8 cellular contexts compared by ENCODE assay signal in the genomic region with DNA sequence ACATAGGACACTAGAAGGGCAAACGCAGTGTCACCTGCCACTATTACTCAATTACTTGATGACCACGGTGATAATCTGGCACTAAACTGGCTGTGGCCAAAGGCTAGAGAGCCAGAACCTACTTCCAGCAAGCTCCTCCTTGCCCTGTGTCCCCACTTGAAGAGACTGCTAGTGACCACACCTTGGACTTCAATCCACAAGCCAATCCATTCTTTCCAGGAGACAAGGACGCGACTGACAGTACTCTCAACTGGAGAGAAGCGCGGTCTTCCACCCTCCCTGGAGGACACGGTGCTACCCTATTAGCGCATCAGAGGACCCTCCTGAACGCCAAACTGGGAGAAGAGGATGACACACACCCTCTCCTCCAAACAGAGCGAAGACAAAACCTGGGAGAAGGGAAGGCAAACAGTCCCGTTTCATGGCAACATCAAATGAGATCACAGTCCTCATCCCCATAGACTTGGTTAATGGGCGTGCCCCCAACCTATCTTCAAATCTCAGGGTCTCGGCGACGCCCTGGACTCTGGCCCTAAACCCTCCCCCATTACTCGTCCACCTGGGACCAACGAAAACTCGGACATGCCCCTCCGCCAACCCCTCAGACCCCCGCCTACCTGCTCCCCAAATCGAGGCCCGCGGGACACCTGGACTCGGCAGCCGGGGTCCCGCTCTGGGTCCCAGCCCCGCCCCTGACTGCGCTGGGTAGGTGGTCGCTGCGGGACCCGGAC. TPM values are rescaled to one million over a fixed set of nuclear protein-coding genes. Genes with fewer than 3 reads are reported as not detected.
DNase-seq lines count a peak whose midpoint lies in the region; ATAC-seq, FAIRE-seq and TF ChIP-seq lines count a peak whose summit lies in the region.

No MANE protein-coding gene starts in this region.

- DNase-seq in CD8-positive, alpha-beta memory T cell = peak in 1 of 5 donors; percentile 2
- DNase-seq in NCI-H1105 (lab: John Stamatoyannopoulos, UW) (peak; percentile 8), astrocyte of the cerebellum (ENCODE audit: low read depth) (peak; percentile 6), small intestine (peak; percentile 87)

- H3K27ac Mint-ChIP-seq in CD8-positive, alpha-beta memory T cell = peak overlapping the region; percentile 97 to 99 (median 99)

- H3K27ac ChIP-seq in CD8-positive, alpha-beta memory T cell (ENCODE audit: low read depth, low read length) = peak overlapping the region; percentile 99
- H3K27ac ChIP-seq in small intestine (ENCODE audit: low read depth in 1 of 2, low read length in 1 of 2) = peak overlapping the region; percentile 88 to 98

- in situ Hi-C loops in astrocyte of the cerebellum (cut with HindIII; ENCODE audit: low sequenced_read_pairs) = no loop called here

- peaks cover 0 to 4% of the 10 kb centered on the region in 2 donors for H3K27me3 Mint-ChIP-seq in CD8-positive, alpha-beta memory T cell

- POLR2A ChIA-PET in CD8-positive, alpha-beta memory T cell (lab: Charles Lee) = interaction anchor here (0.7 to 1.3 kb wide), 6 partner anchors 45 to 117 kb away, joined by 3 to 6 read pairs (median 4); partner anchors contain the start of gene COPS3

- H3K27me3 ChIP-seq in CD8-positive, alpha-beta memory T cell (ENCODE audit: insufficient read depth, low read length, poor library complexity, severe bottlenecking) = no peaks in the 10 kb centered on the region
- H3K27me3 ChIP-seq in small intestine (ENCODE audit: control insufficient read depth in 2 of 2, insufficient read depth in 2 of 2, low read length in 2 of 2) = no peaks in the 10 kb centered on the region

- H3K36me3 Mint-ChIP-seq in CD8-positive, alpha-beta memory T cell = peaks cover 0 to 28% (median 3%) of the 10 kb centered on the region in 3 donors

- peak; percentile 32 for ATAC-seq in GM21576 (IDR thresholded peaks at IDR 0.05; ENCODE audit: unreplicated experiment)
- no peak for ATAC-seq in GM18502 (IDR thresholded peaks at IDR 0.05; ENCODE audit: poor library complexity, unreplicated experiment)
- ATAC-seq in HG03571 (IDR thresholded peaks at IDR 0.05; ENCODE audit: unreplicated experiment) = no peak

- H3K4me3 ChIP-seq in CD8-positive, alpha-beta memory T cell (ENCODE audit: low read length) = peak overlapping the region; percentile 92
- H3K4me3 ChIP-seq in astrocyte of the cerebellum (ENCODE audit: low read depth, low read length) (peak overlapping the region; percentile 99), iPS-18c (ENCODE audit: insufficient read depth, low read depth, low read length) (peak overlapping the region; percentile 97), small intestine (ENCODE audit: low read depth in 1 of 2, low read length in 2 of 2) (peak overlapping the region; percentile 81 to 89)

- no peaks in the 10 kb centered on the region for H3K9me3 Mint-ChIP-seq in CD8-positive, alpha-beta memory T cell

- no peak for FAIRE-seq in small intestine (lab: Jason Lieb, UNC)

- TF ChIP-seq CTCF in astrocyte of the cerebellum (IDR thresholded peaks at IDR 0.05; ENCODE audit: low read depth, low read length, missing control alignments) = no peak

- H3K4me3 Mint-ChIP-seq in CD8-positive, alpha-beta memory T cell = peak overlapping the region; percentile 90 to 98 (median 96)

- peaks cover 20 to 40% (median 22%) of the 10 kb centered on the region in 3 donors for H3K4me1 Mint-ChIP-seq in CD8-positive, alpha-beta memory T cell

- CTCF ChIA-PET in CD8-positive, alpha-beta memory T cell (lab: Charles Lee) = interaction anchor here (1.0 to 2.0 kb wide), 2 partner anchors 43 to 44 kb away, joined by 3 to 4 read pairs; partner anchors contain the start of gene COPS3

- 1 to 3% (median 1%) methylated on average over 31 of the region's 31 CpGs for WGBS in small intestine, 3 donors

- H3K36me3 ChIP-seq in CD8-positive, alpha-beta memory T cell (ENCODE audit: insufficient read depth, low read length) = no peaks in the 10 kb centered on the region
- H3K36me3 ChIP-seq in small intestine (ENCODE audit: control insufficient read depth in 2 of 2, insufficient read depth in 2 of 2, low read length in 2 of 2) = peaks cover 0 to 1% of the 10 kb centered on the region in 2 donors

- H3K4me1 ChIP-seq in CD8-positive, alpha-beta memory T cell (ENCODE audit: insufficient read depth, low read length) = peaks cover 14% of the 10 kb centered on the region
- peaks cover 0 to 2% of the 10 kb centered on the region in 2 donors for H3K4me1 ChIP-seq in small intestine (ENCODE audit: control insufficient read depth in 2 of 2, insufficient read depth in 1 of 2, low read depth in 1 of 2, low read length in 1 of 2)

- no peaks in the 10 kb centered on the region for H3K9me3 ChIP-seq in CD8-positive, alpha-beta memory T cell (ENCODE audit: low read length)
- H3K9me3 ChIP-seq in iPS-18c (ENCODE audit: control insufficient read depth, insufficient read depth, low read length) (no peaks in the 10 kb centered on the region), small intestine (ENCODE audit: control insufficient read depth, low read depth) (no peaks in the 10 kb centered on the region)

RNA-seq across cellular contexts. Expression of gene FLCN, which starts 0.5 kb away (rescaled TPM):
- 10 to 100 TPM; 26.9 to 30.7 TPM for total RNA-seq in CD8-positive, alpha-beta memory T cell
- 3.8 TPM for polyA plus RNA-seq in CD8-positive, alpha-beta memory T cell
- 10 to 100 TPM; 17.5 to 38.4 (median 37.3) TPM for polyA plus RNA-seq in small intestine

RNA-seq across cellular contexts. Expression of gene PLD6, which starts 30.3 kb away (rescaled TPM):
- total RNA-seq in CD8-positive, alpha-beta memory T cell = 10 to 100 TPM; 26.5 to 28.4 TPM
- 6.9 TPM for polyA plus RNA-seq in CD8-positive, alpha-beta memory T cell
- polyA plus RNA-seq in small intestine = 1 to 10 TPM; 1.4 to 1.8 (median 1.5) TPM

RNA-seq across cellular contexts. Expression of gene COPS3, which starts 44.6 kb away (rescaled TPM):
- total RNA-seq in CD8-positive, alpha-beta memory T cell = 100 to 1,000 TPM; 132 to 137 TPM
- 86.3 TPM for polyA plus RNA-seq in CD8-positive, alpha-beta memory T cell
- 10 to 100 TPM; 42.9 to 58.9 (median 45.4) TPM for polyA plus RNA-seq in small intestine
